ENCODE assay signal across 7 cellular contexts in genomic region chr9:130478152-130478551, GRCh38.
"Had no signal": no experiment of that assay in that cellular context is flagged by ENCODE, and none has a peak within 500 bp of the region (broad histone marks: within the 10 kb centered on the region; RNA-seq: fewer than 3 reads in every experiment).

No MANE protein-coding gene starts in this region.

- H3K4me3 ChIP-seq: GM23338 had no signal

- H3K9me3 Mint-ChIP-seq: GM23338, H9, HFFc6 had no signal

- ATAC-seq: GM23338, HCT116 had no signal

- H2AFZ ChIP-seq: GM23338 had no signal

- H3K4me2 ChIP-seq: GM23338, KMS-11 had no signal

- H3K27ac ChIP-seq: KMS-11 had no signal

- DNase-seq: H9, HFFc6, IMR-90, KBM-7 had no signal

- H3K27ac Mint-ChIP-seq: GM23338, H9, HFFc6 had no signal

- H3K9ac ChIP-seq: KMS-11 had no signal

- H3K4me3 Mint-ChIP-seq: GM23338, H9, HFFc6 had no signal
